Comparison of ENCODE assay signal across 8 cellular contexts in the genomic region with DNA sequence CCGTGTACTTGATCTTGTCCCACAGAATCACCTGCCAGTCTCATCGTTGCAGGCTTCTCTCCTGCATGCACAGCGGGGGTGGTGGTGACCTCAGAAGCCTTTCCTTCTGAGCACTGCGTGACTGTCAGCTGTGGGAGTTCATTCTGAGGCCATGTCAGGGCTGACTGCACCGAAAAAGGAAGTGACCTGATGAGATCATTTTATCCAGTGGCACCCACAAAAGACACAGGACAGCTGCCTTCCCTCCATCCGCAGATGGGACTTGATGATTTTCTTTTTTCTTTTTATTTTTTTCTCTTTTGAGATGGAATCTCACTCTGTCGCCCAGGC.
DNase-seq lines count a peak whose midpoint lies in the region; ATAC-seq lines count a peak whose summit lies in the region.

No MANE protein-coding gene starts in this region.

- H3K27ac ChIP-seq in effector memory CD4-positive, alpha-beta T cell (ENCODE audit: insufficient read depth, low read length, poor library complexity, severe bottlenecking), result no peak overlapping the region

- H3K9me3 Mint-ChIP-seq in activated CD4-positive, alpha-beta memory T cell treated with anti-CD3 and anti-CD28 coated beads, Interleukin-2, amount 10 ng/mL, durations not matched to agents 7 days and 5 days, result peaks cover 2% of the 10 kb centered on the region

- ATAC-seq in GM19397 (IDR thresholded peaks at IDR 0.05; ENCODE audit: unreplicated experiment) (peak; percentile 98), HG03354 (IDR thresholded peaks at IDR 0.05; ENCODE audit: poor library complexity, severe bottlenecking, unreplicated experiment) (peak; percentile 99)

- DNase-seq in Daoy (ENCODE audit: low read depth) (peak; percentile 26), medulla oblongata (ENCODE audit: extremely low spot score) (peak; percentile 87), GOT3 (lab: John Stamatoyannopoulos, UW) (no peak), HAP-1 (ENCODE audit: low spot score in 2 of 2) (no peak)
- peak; percentile 21 for DNase-seq in activated CD4-positive, alpha-beta memory T cell treated with anti-CD3 and anti-CD28 coated beads, Interleukin-2, amount 10 ng/mL, durations not matched to agents 7 days and 5 days
- no peak for DNase-seq in effector memory CD4-positive, alpha-beta T cell

- POLR2A ChIA-PET in activated CD4-positive, alpha-beta memory T cell treated with anti-CD3 and anti-CD28 coated beads, Interleukin-2, amount 10 ng/mL, durations not matched to agents 7 days and 5 days (lab: Charles Lee), result no interaction called here

- in situ Hi-C loops in HAP-1 (cut with MboI; ENCODE audit: low sequenced_read_pairs), result no loop called here

- no peaks in the 10 kb centered on the region for H3K36me3 Mint-ChIP-seq in activated CD4-positive, alpha-beta memory T cell treated with anti-CD3 and anti-CD28 coated beads, Interleukin-2, amount 10 ng/mL, durations not matched to agents 7 days and 5 days (ENCODE audit: low read depth)

- H3K27me3 Mint-ChIP-seq in activated CD4-positive, alpha-beta memory T cell treated with anti-CD3 and anti-CD28 coated beads, Interleukin-2, amount 10 ng/mL, durations not matched to agents 7 days and 5 days, result peaks cover 8% of the 10 kb centered on the region

- H3K4me1 Mint-ChIP-seq in activated CD4-positive, alpha-beta memory T cell treated with anti-CD3 and anti-CD28 coated beads, Interleukin-2, amount 10 ng/mL, durations not matched to agents 7 days and 5 days, result peaks cover 5% of the 10 kb centered on the region

- H3K4me1 ChIP-seq in HAP-1, result no peaks in the 10 kb centered on the region; the same call in 1 of the 2 replicates
- no peaks in the 10 kb centered on the region for H3K4me1 ChIP-seq in effector memory CD4-positive, alpha-beta T cell (ENCODE audit: control insufficient read depth, insufficient read depth, low read length, poor library complexity, severe bottlenecking)

- no peak overlapping the region for H3K4me3 ChIP-seq in HAP-1
- H3K4me3 ChIP-seq in effector memory CD4-positive, alpha-beta T cell (ENCODE audit: insufficient read depth, low read depth, low read length, poor library complexity, severe bottlenecking), result no peak overlapping the region

- H3K27ac Mint-ChIP-seq in activated CD4-positive, alpha-beta memory T cell treated with anti-CD3 and anti-CD28 coated beads, Interleukin-2, amount 10 ng/mL, durations not matched to agents 7 days and 5 days, result no peak overlapping the region

- no peaks in the 10 kb centered on the region for H3K36me3 ChIP-seq in HAP-1 (replicated peaks)
- H3K36me3 ChIP-seq in effector memory CD4-positive, alpha-beta T cell (ENCODE audit: control insufficient read depth, insufficient read depth, low read length), result no peaks in the 10 kb centered on the region

- no peaks in the 10 kb centered on the region for H3K27me3 ChIP-seq in HAP-1 (ENCODE audit: low read depth)
- H3K27me3 ChIP-seq in effector memory CD4-positive, alpha-beta T cell (replicated peaks; ENCODE audit: control insufficient read depth, insufficient read depth, low read length, poor library complexity, severe bottlenecking), result no peaks in the 10 kb centered on the region

- H3K4me3 Mint-ChIP-seq in activated CD4-positive, alpha-beta memory T cell treated with anti-CD3 and anti-CD28 coated beads, Interleukin-2, amount 10 ng/mL, durations not matched to agents 7 days and 5 days, result no peak overlapping the region

- CTCF ChIA-PET in activated CD4-positive, alpha-beta memory T cell treated with anti-CD3 and anti-CD28 coated beads, Interleukin-2, amount 10 ng/mL, durations not matched to agents 7 days and 5 days (lab: Charles Lee), result no interaction called here

- H3K9me3 ChIP-seq in HAP-1, result no peaks in the 10 kb centered on the region
- no peaks in the 10 kb centered on the region for H3K9me3 ChIP-seq in effector memory CD4-positive, alpha-beta T cell (ENCODE audit: control insufficient read depth, low read length)

Comparison
In these comparisons a context has a peak if more than half of its experiments do, and no peak if none do; other contexts are left out.
1. DNase-seq: peak in Daoy (single experiment), activated CD4-positive, alpha-beta memory T cell treated with anti-CD3 and anti-CD28 coated beads, Interleukin-2, amount 10 ng/mL, durations not matched to agents 7 days and 5 days (single experiment) and medulla oblongata (single experiment); none in GOT3 (single experiment), HAP-1 (0 of 2) and effector memory CD4-positive, alpha-beta T cell (0 of 3).